In genomic region chr9:96436456-96437126, GRCh38 we compare ENCODE assay signal across 1 cellular context.
TF ChIP-seq lines count a peak whose summit lies in the region.

No MANE protein-coding gene starts in this region.

TF ChIP-seq in HepG2, 621 proteins besides CTCF, POLR2A, EP300 and RAD21 (continued from another document and continues in another):
- TF ChIP-seq PRDM4 (CRISPR knock-in tag; IDR thresholded peaks at IDR 0.05; ENCODE audit: borderline replicate concordance): no peak
- 0 out of 2 replicates have a peak, but pooled peaks have one; percentile 15 for TF ChIP-seq ZNF547 (CRISPR knock-in tag; IDR thresholded peaks at IDR 0.05)
- no peak for TF ChIP-seq KLF12 (CRISPR knock-in tag; IDR thresholded peaks at IDR 0.05; ENCODE audit: borderline replicate concordance)
- no peak for TF ChIP-seq ZNF225 (CRISPR knock-in tag; IDR thresholded peaks at IDR 0.05)
- no peak for TF ChIP-seq ZUFSP (CRISPR knock-in tag; IDR thresholded peaks at IDR 0.05; ENCODE audit: borderline replicate concordance)
- 0 out of 2 replicates have a peak, but pooled peaks have one; percentile 48 for TF ChIP-seq KAT7 (CRISPR knock-in tag; IDR thresholded peaks at IDR 0.05; ENCODE audit: borderline replicate concordance)
- TF ChIP-seq ZNF891 (CRISPR knock-in tag; IDR thresholded peaks at IDR 0.05): peak; percentile 57; the same call in 1 of the 2 replicates
- TF ChIP-seq FOXP1 (IDR thresholded peaks at IDR 0.05): no peak
- TF ChIP-seq FOXP1 (CRISPR knock-in tag; IDR thresholded peaks at IDR 0.05): no peak
- TF ChIP-seq ZNF607 (CRISPR knock-in tag; IDR thresholded peaks at IDR 0.05; ENCODE audit: borderline replicate concordance): peak; percentile 90; the same call in 1 of the 2 replicates
- TF ChIP-seq ZNF230 (CRISPR knock-in tag; IDR thresholded peaks at IDR 0.05): no peak; the same call in 1 of the 2 replicates
- no peak for TF ChIP-seq ZNF629 (CRISPR knock-in tag; conservative IDR thresholded peaks at IDR 0.05)
- TF ChIP-seq ZNF234 (CRISPR knock-in tag; conservative IDR thresholded peaks at IDR 0.05): no peak
- TF ChIP-seq ZMAT5 (CRISPR knock-in tag; IDR thresholded peaks at IDR 0.05; ENCODE audit: borderline replicate concordance, low read depth): no peak
- TF ChIP-seq, protein P1, sequence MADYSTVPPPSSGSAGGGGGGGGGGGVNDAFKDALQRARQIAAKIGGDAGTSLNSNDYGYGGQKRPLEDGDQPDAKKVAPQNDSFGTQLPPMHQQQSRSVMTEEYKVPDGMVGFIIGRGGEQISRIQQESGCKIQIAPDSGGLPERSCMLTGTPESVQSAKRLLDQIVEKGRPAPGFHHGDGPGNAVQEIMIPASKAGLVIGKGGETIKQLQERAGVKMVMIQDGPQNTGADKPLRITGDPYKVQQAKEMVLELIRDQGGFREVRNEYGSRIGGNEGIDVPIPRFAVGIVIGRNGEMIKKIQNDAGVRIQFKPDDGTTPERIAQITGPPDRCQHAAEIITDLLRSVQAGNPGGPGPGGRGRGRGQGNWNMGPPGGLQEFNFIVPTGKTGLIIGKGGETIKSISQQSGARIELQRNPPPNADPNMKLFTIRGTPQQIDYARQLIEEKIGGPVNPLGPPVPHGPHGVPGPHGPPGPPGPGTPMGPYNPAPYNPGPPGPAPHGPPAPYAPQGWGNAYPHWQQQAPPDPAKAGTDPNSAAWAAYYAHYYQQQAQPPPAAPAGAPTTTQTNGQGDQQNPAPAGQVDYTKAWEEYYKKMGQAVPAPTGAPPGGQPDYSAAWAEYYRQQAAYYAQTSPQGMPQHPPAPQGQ (CRISPR knock-in tag; IDR thresholded peaks at IDR 0.05; ENCODE audit: borderline replicate concordance): no peak
- peak; percentile 79; the same call in 1 of the 2 replicates for TF ChIP-seq HMG20A (CRISPR knock-in tag; IDR thresholded peaks at IDR 0.05; ENCODE audit: borderline replicate concordance)
- peak; percentile 69; the same call in 1 of the 2 replicates for TF ChIP-seq CCDC6 (CRISPR knock-in tag; IDR thresholded peaks at IDR 0.05)
- peak; percentile 93 for TF ChIP-seq MYC (CRISPR knock-in tag; IDR thresholded peaks at IDR 0.05; ENCODE audit: borderline replicate concordance)
- no peak for TF ChIP-seq ZNF367 (CRISPR knock-in tag; IDR thresholded peaks at IDR 0.05; ENCODE audit: borderline replicate concordance)
- TF ChIP-seq ZNF337 (CRISPR knock-in tag; IDR thresholded peaks at IDR 0.05; ENCODE audit: borderline replicate concordance, low read depth): peak; percentile 94; the same call in 1 of the 2 replicates
- peak; percentile 86; the same call in 1 of the 2 replicates for TF ChIP-seq TIGD3 (CRISPR knock-in tag; IDR thresholded peaks at IDR 0.05; ENCODE audit: borderline replicate concordance)
- TF ChIP-seq AHDC1 (CRISPR knock-in tag; IDR thresholded peaks at IDR 0.05; ENCODE audit: borderline replicate concordance): 0 out of 2 replicates have a peak, but pooled peaks have one; percentile 62
- no peak for TF ChIP-seq HMGA1 (CRISPR knock-in tag; conservative IDR thresholded peaks at IDR 0.05)
- TF ChIP-seq USF2 (IDR thresholded peaks at IDR 0.05; ENCODE audit: low read depth, low read length): peak; percentile 21; the same call in 1 of the 2 replicates
- TF ChIP-seq USF2 (CRISPR knock-in tag; IDR thresholded peaks at IDR 0.05; ENCODE audit: borderline replicate concordance): peak; percentile 71; the same call in 1 of the 2 replicates
- TF ChIP-seq ZBTB7A (CRISPR knock-in tag; IDR thresholded peaks at IDR 0.05): peak; percentile 89
- TF ChIP-seq ZNF598 (CRISPR knock-in tag; IDR thresholded peaks at IDR 0.05; ENCODE audit: borderline replicate concordance): no peak
- TF ChIP-seq FOXJ3 (CRISPR knock-in tag; IDR thresholded peaks at IDR 0.05; ENCODE audit: borderline replicate concordance): peak; percentile 59; the same call in 1 of the 2 replicates
- TF ChIP-seq NFRKB (IDR thresholded peaks at IDR 0.05): no peak
- TF ChIP-seq NFE2 (CRISPR knock-in tag; IDR thresholded peaks at IDR 0.05): no peak
- peak; percentile 86; the same call in 1 of the 2 replicates for TF ChIP-seq ZNF766 (CRISPR knock-in tag; IDR thresholded peaks at IDR 0.05; ENCODE audit: borderline replicate concordance)
- TF ChIP-seq MBD4 (IDR thresholded peaks at IDR 0.05; ENCODE audit: borderline replicate concordance, low read length): no peak
- peak; percentile 47; the same call in 1 of the 2 replicates for TF ChIP-seq RXRA (CRISPR knock-in tag; IDR thresholded peaks at IDR 0.05)
- peak; percentile 75; the same call in 1 of the 2 replicates for TF ChIP-seq RNF2 (conservative IDR thresholded peaks at IDR 0.05; ENCODE audit: low read depth)
- peak; percentile 92; the same call in 1 of the 2 replicates for TF ChIP-seq ZNF879 (CRISPR knock-in tag; IDR thresholded peaks at IDR 0.05)
- TF ChIP-seq ZNF841 (CRISPR knock-in tag; IDR thresholded peaks at IDR 0.05; ENCODE audit: borderline replicate concordance): 0 out of 2 replicates have a peak, but pooled peaks have one; percentile 33
- TF ChIP-seq YY1 (IDR thresholded peaks at IDR 0.05; ENCODE audit: insufficient read depth, insufficient replicate concordance, low read depth, low read length): no peak
- TF ChIP-seq ZNF724P (CRISPR knock-in tag; IDR thresholded peaks at IDR 0.05; ENCODE audit: borderline replicate concordance): peak; percentile 92
- TF ChIP-seq, protein P2, sequence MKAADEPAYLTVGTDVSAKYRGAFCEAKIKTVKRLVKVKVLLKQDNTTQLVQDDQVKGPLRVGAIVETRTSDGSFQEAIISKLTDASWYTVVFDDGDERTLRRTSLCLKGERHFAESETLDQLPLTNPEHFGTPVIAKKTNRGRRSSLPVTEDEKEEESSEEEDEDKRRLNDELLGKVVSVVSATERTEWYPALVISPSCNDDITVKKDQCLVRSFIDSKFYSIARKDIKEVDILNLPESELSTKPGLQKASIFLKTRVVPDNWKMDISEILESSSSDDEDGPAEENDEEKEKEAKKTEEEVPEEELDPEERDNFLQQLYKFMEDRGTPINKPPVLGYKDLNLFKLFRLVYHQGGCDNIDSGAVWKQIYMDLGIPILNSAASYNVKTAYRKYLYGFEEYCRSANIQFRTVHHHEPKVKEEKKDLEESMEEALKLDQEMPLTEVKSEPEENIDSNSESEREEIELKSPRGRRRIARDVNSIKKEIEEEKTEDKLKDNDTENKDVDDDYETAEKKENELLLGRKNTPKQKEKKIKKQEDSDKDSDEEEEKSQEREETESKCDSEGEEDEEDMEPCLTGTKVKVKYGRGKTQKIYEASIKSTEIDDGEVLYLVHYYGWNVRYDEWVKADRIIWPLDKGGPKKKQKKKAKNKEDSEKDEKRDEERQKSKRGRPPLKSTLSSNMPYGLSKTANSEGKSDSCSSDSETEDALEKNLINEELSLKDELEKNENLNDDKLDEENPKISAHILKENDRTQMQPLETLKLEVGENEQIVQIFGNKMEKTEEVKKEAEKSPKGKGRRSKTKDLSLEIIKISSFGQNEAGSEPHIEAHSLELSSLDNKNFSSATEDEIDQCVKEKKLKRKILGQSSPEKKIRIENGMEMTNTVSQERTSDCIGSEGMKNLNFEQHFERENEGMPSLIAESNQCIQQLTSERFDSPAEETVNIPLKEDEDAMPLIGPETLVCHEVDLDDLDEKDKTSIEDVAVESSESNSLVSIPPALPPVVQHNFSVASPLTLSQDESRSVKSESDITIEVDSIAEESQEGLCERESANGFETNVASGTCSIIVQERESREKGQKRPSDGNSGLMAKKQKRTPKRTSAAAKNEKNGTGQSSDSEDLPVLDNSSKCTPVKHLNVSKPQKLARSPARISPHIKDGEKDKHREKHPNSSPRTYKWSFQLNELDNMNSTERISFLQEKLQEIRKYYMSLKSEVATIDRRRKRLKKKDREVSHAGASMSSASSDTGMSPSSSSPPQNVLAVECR (CRISPR knock-in tag; IDR thresholded peaks at IDR 0.05; ENCODE audit: borderline replicate concordance): peak; percentile 71; the same call in 1 of the 2 replicates
